ENCODE assay signal across 1 cellular context in the genomic region with DNA sequence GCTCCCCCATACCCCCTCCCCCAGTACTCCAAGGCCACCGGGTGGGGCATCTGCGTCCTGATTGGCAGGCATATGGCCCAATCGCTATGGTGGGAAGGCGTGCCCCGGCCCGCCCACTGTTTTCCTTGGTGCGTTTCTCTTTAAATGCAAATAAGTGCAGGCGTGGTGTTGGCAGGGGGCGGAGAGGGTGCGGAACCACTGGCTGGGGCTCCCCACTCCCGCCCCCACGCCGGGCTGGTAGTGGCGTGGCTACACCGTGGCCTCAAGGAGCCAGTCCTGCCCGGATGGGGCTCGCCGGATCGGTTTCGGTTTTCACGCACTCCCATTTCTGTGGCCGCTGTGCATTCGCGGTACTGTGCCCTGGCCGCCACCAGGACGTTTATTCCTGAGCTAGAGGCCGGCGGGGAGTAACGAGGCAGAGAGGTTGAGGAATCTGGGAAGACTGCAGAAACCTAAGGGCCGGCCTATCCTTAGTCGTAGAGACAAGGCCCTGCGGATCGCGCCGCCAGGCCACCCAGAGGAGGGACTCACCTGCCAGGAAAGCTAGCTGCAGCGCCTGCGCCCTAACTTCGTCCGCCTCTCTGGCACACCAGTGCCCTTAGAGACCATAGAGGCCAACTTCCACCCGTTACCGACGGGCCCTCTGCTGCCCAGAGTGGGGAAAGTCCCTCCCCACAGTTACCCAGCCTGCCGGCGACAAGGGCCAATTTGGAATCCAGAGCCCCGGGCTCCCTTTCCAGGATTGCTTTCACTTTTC.
A peak's percentile ranks its signal among the peaks of the same experiment; 100 is the strongest.
TF ChIP-seq lines count a peak whose summit lies in the region.

No MANE protein-coding gene starts in this region.

TF ChIP-seq in HepG2, 621 proteins besides CTCF, POLR2A, EP300 and RAD21 (continued from another document and continues in another):
- 0 out of 2 replicates have a peak, but pooled peaks have one; percentile 37 for TF ChIP-seq NAIF1 (CRISPR knock-in tag; IDR thresholded peaks at IDR 0.05; ENCODE audit: borderline replicate concordance)
- peak; percentile 81 for TF ChIP-seq SP4 (CRISPR knock-in tag; IDR thresholded peaks at IDR 0.05)
- TF ChIP-seq, protein P1, sequence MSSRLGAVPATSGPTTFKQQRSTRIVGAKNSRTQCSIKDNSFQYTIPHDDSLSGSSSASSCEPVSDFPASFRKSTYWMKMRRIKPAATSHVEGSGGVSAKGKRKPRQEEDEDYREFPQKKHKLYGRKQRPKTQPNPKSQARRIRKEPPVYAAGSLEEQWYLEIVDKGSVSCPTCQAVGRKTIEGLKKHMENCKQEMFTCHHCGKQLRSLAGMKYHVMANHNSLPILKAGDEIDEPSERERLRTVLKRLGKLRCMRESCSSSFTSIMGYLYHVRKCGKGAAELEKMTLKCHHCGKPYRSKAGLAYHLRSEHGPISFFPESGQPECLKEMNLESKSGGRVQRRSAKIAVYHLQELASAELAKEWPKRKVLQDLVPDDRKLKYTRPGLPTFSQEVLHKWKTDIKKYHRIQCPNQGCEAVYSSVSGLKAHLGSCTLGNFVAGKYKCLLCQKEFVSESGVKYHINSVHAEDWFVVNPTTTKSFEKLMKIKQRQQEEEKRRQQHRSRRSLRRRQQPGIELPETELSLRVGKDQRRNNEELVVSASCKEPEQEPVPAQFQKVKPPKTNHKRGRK (CRISPR knock-in tag; IDR thresholded peaks at IDR 0.05), result no peak
- TF ChIP-seq BHLHE40 (IDR thresholded peaks at IDR 0.05; ENCODE audit: low read length), result no peak
- peak in 1 of 2 experiments; percentile 19; a peak in 1 of 4 replicates for TF ChIP-seq KLF16 (CRISPR knock-in tag; IDR thresholded peaks at IDR 0.05)
- TF ChIP-seq, protein P2, sequence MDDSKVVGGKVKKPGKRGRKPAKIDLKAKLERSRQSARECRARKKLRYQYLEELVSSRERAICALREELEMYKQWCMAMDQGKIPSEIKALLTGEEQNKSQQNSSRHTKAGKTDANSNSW (CRISPR knock-in tag; IDR thresholded peaks at IDR 0.05; ENCODE audit: borderline replicate concordance), result no peak
- TF ChIP-seq CHD4 (IDR thresholded peaks at IDR 0.05; ENCODE audit: borderline replicate concordance, low read length), result no peak
- no peak for TF ChIP-seq SIN3B (IDR thresholded peaks at IDR 0.05; ENCODE audit: low read length)
- TF ChIP-seq, protein P3, sequence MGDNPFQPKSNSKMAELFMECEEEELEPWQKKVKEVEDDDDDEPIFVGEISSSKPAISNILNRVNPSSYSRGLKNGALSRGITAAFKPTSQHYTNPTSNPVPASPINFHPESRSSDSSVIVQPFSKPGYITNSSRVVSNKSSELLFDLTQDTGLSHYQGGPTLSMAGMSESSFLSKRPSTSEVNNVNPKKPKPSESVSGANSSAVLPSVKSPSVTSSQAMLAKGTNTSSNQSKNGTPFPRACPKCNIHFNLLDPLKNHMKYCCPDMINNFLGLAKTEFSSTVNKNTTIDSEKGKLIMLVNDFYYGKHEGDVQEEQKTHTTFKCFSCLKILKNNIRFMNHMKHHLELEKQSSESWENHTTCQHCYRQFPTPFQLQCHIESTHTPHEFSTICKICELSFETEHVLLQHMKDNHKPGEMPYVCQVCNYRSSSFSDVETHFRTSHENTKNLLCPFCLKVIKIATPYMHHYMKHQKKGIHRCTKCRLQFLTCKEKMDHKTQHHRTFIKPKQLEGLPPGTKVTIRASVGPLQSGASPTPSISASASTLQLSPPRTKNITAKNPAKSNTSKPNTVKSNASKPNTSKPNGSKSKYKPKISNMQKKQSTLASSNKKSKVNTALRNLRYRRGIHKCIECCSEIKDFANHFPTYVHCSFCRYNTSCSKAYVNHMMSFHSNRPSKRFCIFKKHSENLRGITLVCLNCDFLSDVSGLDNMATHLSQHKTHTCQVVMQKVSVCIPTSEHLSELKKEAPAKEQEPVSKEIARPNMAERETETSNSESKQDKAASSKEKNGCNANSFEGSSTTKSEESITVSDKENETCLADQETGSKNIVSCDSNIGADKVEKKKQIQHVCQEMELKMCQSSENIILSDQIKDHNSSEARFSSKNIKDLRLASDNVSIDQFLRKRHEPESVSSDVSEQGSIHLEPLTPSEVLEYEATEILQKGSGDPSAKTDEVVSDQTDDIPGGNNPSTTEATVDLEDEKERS (CRISPR knock-in tag; IDR thresholded peaks at IDR 0.05), result no peak
- no peak for TF ChIP-seq ZNF329 (CRISPR knock-in tag; IDR thresholded peaks at IDR 0.05; ENCODE audit: low read depth)
- TF ChIP-seq MIER3 (CRISPR knock-in tag; IDR thresholded peaks at IDR 0.05; ENCODE audit: borderline replicate concordance), result no peak
- TF ChIP-seq, protein P4, sequence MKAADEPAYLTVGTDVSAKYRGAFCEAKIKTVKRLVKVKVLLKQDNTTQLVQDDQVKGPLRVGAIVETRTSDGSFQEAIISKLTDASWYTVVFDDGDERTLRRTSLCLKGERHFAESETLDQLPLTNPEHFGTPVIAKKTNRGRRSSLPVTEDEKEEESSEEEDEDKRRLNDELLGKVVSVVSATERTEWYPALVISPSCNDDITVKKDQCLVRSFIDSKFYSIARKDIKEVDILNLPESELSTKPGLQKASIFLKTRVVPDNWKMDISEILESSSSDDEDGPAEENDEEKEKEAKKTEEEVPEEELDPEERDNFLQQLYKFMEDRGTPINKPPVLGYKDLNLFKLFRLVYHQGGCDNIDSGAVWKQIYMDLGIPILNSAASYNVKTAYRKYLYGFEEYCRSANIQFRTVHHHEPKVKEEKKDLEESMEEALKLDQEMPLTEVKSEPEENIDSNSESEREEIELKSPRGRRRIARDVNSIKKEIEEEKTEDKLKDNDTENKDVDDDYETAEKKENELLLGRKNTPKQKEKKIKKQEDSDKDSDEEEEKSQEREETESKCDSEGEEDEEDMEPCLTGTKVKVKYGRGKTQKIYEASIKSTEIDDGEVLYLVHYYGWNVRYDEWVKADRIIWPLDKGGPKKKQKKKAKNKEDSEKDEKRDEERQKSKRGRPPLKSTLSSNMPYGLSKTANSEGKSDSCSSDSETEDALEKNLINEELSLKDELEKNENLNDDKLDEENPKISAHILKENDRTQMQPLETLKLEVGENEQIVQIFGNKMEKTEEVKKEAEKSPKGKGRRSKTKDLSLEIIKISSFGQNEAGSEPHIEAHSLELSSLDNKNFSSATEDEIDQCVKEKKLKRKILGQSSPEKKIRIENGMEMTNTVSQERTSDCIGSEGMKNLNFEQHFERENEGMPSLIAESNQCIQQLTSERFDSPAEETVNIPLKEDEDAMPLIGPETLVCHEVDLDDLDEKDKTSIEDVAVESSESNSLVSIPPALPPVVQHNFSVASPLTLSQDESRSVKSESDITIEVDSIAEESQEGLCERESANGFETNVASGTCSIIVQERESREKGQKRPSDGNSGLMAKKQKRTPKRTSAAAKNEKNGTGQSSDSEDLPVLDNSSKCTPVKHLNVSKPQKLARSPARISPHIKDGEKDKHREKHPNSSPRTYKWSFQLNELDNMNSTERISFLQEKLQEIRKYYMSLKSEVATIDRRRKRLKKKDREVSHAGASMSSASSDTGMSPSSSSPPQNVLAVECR (CRISPR knock-in tag; IDR thresholded peaks at IDR 0.05; ENCODE audit: borderline replicate concordance), result peak; percentile 60; the same call in 1 of the 2 replicates
- TF ChIP-seq, protein P5, sequence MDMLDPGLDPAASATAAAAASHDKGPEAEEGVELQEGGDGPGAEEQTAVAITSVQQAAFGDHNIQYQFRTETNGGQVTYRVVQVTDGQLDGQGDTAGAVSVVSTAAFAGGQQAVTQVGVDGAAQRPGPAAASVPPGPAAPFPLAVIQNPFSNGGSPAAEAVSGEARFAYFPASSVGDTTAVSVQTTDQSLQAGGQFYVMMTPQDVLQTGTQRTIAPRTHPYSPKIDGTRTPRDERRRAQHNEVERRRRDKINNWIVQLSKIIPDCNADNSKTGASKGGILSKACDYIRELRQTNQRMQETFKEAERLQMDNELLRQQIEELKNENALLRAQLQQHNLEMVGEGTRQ (IDR thresholded peaks at IDR 0.05; ENCODE audit: low read depth, low read length), result no peak
- TF ChIP-seq, protein P5 (CRISPR knock-in tag; IDR thresholded peaks at IDR 0.05; ENCODE audit: borderline replicate concordance), result no peak
- TF ChIP-seq, protein P6, sequence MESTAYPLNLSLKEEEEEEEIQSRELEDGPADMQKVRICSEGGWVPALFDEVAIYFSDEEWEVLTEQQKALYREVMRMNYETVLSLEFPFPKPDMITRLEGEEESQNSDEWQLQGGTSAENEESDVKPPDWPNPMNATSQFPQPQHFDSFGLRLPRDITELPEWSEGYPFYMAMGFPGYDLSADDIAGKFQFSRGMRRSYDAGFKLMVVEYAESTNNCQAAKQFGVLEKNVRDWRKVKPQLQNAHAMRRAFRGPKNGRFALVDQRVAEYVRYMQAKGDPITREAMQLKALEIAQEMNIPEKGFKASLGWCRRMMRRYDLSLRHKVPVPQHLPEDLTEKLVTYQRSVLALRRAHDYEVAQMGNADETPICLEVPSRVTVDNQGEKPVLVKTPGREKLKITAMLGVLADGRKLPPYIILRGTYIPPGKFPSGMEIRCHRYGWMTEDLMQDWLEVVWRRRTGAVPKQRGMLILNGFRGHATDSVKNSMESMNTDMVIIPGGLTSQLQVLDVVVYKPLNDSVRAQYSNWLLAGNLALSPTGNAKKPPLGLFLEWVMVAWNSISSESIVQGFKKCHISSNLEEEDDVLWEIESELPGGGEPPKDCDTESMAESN (CRISPR knock-in tag; conservative IDR thresholded peaks at IDR 0.05), result no peak
- no peak for TF ChIP-seq ZNF431 (CRISPR knock-in tag; IDR thresholded peaks at IDR 0.05; ENCODE audit: borderline replicate concordance, low read depth)
- TF ChIP-seq CBX1 (IDR thresholded peaks at IDR 0.05; ENCODE audit: low read depth), result no peak
- TF ChIP-seq, protein P7, sequence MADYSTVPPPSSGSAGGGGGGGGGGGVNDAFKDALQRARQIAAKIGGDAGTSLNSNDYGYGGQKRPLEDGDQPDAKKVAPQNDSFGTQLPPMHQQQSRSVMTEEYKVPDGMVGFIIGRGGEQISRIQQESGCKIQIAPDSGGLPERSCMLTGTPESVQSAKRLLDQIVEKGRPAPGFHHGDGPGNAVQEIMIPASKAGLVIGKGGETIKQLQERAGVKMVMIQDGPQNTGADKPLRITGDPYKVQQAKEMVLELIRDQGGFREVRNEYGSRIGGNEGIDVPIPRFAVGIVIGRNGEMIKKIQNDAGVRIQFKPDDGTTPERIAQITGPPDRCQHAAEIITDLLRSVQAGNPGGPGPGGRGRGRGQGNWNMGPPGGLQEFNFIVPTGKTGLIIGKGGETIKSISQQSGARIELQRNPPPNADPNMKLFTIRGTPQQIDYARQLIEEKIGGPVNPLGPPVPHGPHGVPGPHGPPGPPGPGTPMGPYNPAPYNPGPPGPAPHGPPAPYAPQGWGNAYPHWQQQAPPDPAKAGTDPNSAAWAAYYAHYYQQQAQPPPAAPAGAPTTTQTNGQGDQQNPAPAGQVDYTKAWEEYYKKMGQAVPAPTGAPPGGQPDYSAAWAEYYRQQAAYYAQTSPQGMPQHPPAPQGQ (CRISPR knock-in tag; IDR thresholded peaks at IDR 0.05; ENCODE audit: borderline replicate concordance), result no peak
- TF ChIP-seq, protein P8, sequence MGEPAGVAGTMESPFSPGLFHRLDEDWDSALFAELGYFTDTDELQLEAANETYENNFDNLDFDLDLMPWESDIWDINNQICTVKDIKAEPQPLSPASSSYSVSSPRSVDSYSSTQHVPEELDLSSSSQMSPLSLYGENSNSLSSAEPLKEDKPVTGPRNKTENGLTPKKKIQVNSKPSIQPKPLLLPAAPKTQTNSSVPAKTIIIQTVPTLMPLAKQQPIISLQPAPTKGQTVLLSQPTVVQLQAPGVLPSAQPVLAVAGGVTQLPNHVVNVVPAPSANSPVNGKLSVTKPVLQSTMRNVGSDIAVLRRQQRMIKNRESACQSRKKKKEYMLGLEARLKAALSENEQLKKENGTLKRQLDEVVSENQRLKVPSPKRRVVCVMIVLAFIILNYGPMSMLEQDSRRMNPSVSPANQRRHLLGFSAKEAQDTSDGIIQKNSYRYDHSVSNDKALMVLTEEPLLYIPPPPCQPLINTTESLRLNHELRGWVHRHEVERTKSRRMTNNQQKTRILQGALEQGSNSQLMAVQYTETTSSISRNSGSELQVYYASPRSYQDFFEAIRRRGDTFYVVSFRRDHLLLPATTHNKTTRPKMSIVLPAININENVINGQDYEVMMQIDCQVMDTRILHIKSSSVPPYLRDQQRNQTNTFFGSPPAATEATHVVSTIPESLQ (CRISPR knock-in tag; conservative IDR thresholded peaks at IDR 0.05), result no peak
- TF ChIP-seq SAP130 (CRISPR knock-in tag; IDR thresholded peaks at IDR 0.05; ENCODE audit: low read depth), result peak; percentile 53; the same call in 1 of the 2 replicates
- TF ChIP-seq NR2F2 (IDR thresholded peaks at IDR 0.05; ENCODE audit: borderline replicate concordance, low read depth), result no peak
- TF ChIP-seq, protein P9, sequence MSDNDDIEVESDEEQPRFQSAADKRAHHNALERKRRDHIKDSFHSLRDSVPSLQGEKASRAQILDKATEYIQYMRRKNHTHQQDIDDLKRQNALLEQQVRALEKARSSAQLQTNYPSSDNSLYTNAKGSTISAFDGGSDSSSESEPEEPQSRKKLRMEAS (IDR thresholded peaks at IDR 0.05), result no peak
- TF ChIP-seq RFX3 (CRISPR knock-in tag; IDR thresholded peaks at IDR 0.05), result no peak
- TF ChIP-seq, protein P10, sequence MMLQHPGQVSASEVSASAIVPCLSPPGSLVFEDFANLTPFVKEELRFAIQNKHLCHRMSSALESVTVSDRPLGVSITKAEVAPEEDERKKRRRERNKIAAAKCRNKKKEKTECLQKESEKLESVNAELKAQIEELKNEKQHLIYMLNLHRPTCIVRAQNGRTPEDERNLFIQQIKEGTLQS (CRISPR knock-in tag; IDR thresholded peaks at IDR 0.05), result no peak
- no peak for TF ChIP-seq PPARG (CRISPR knock-in tag; conservative IDR thresholded peaks at IDR 0.05)
- TF ChIP-seq HMG20B (CRISPR knock-in tag; conservative IDR thresholded peaks at IDR 0.05), result no peak
- TF ChIP-seq ZNF619 (CRISPR knock-in tag; IDR thresholded peaks at IDR 0.05), result no peak
- TF ChIP-seq MAFG (CRISPR knock-in tag; IDR thresholded peaks at IDR 0.05), result no peak
